Comparison of ENCODE assay signal across 16 cellular contexts in genomic region chr13:73075546-73075945, GRCh38. TPM values are rescaled to one million over a fixed set of nuclear protein-coding genes. Genes with fewer than 3 reads are reported as not detected.
DNase-seq lines count a peak whose midpoint lies in the region; ATAC-seq lines count a peak whose summit lies in the region.
"Had no signal": no experiment of that assay in that cellular context is flagged by ENCODE, and none has a peak within 500 bp of the region (broad histone marks: within the 10 kb centered on the region; RNA-seq: fewer than 3 reads in every experiment).

No MANE protein-coding gene starts in this region.

- H3K79me1 ChIP-seq in neuronal stem cell (ENCODE audit: low read depth, low read length) = peaks cover 1% of the 10 kb centered on the region

- H3K4me2 ChIP-seq in neuronal stem cell (ENCODE audit: insufficient read depth, low read length, poor library complexity, severe bottlenecking) = no peak overlapping the region

- H3K27me3 ChIP-seq in iPS-20b (ENCODE audit: insufficient read depth, low read length) = peaks cover 20% of the 10 kb centered on the region; the same call in 1 of the 2 replicates
- no peaks in the 10 kb centered on the region for H3K27me3 ChIP-seq in neuronal stem cell (ENCODE audit: control insufficient read depth in 3 of 3, insufficient read depth in 3 of 3, low read depth in 1 of 3, low read length in 3 of 3)
- H3K27me3 ChIP-seq: heart left ventricle had no signal

- H3K18ac ChIP-seq in neuronal stem cell (ENCODE audit: low read length) = peak overlapping the region; percentile 80

- H3K27ac Mint-ChIP-seq in T-helper 17 cell = no peak overlapping the region
- H3K27ac Mint-ChIP-seq in effector memory CD8-positive, alpha-beta T cell = no peak overlapping the region
- H3K27ac Mint-ChIP-seq: CD4-positive, alpha-beta T cell had no signal

- DNase-seq in DMS53 treated with DMSO at 0.1 percent for 48 hours (lab: John Stamatoyannopoulos, UW; ENCODE audit: unreplicated experiment) (peak; percentile 44), T-helper 17 cell (no peak), neuronal stem cell (ENCODE audit: low spot score) (no peak), DMS153 treated with DMSO at 0.1 percent for 48 hours (lab: John Stamatoyannopoulos, UW; ENCODE audit: unreplicated experiment) (no peak)
- DNase-seq in effector memory CD8-positive, alpha-beta T cell = no peak
- DNase-seq: CD4-positive, alpha-beta T cell; heart left ventricle; MM.1S; stimulated activated CD4-positive, alpha-beta T cell treated with anti-CD3 and anti-CD28 coated beads, Interleukin-4, amount 100 ng/mL, for 4 hours; WERI-Rb-1 had no signal

- no CpG with 5 or more reads among the region's 18 CpGs for WGBS in neuronal stem cell (ENCODE audit: extremely low coverage in 2 of 2, insufficient read length in 2 of 2, insufficient replicate concordance in 1 of 2), 2 donors

- H2AFZ ChIP-seq in neuronal stem cell (ENCODE audit: low read length) = peak overlapping the region; percentile 29

- H3K4me1 ChIP-seq in iPS-20b (ENCODE audit: insufficient read depth, low read length) (peaks cover 16% of the 10 kb centered on the region), neuronal stem cell (ENCODE audit: control insufficient read depth in 2 of 2, insufficient read depth in 1 of 2, low read depth in 1 of 2, low read length in 2 of 2) (peaks cover 4 to 9% of the 10 kb centered on the region in 2 donors)

- no peak overlapping the region for H3K4ac ChIP-seq in neuronal stem cell (ENCODE audit: low read length)

- peaks cover 4% of the 10 kb centered on the region for H3K27me3 Mint-ChIP-seq in T-helper 17 cell
- H3K27me3 Mint-ChIP-seq in effector memory CD8-positive, alpha-beta T cell = peaks cover 8% of the 10 kb centered on the region in 2 donors

- H3K9me3 ChIP-seq in T-helper 17 cell (ENCODE audit: control insufficient read depth, low read length, poor library complexity, severe bottlenecking) (no peaks in the 10 kb centered on the region), iPS-20b (ENCODE audit: insufficient read depth, low read depth, low read length) (no peaks in the 10 kb centered on the region), neuronal stem cell (replicated peaks in 1 of 2; ENCODE audit: control insufficient read depth in 2 of 2, insufficient read depth in 1 of 2, low read depth in 1 of 2, low read length in 2 of 2) (no peaks in the 10 kb centered on the region)
- H3K9me3 ChIP-seq: HAP-1, heart left ventricle had no signal

- H3K27ac ChIP-seq in iPS-20b (ENCODE audit: low read length) (no peak overlapping the region), neuronal stem cell (replicated peaks; ENCODE audit: low read length) (no peak overlapping the region)
- H3K27ac ChIP-seq: heart left ventricle, WERI-Rb-1 had no signal

- H4K91ac ChIP-seq in neuronal stem cell (ENCODE audit: low read depth, low read length, poor library complexity) = no peak overlapping the region

- H3K23ac ChIP-seq in neuronal stem cell (ENCODE audit: low read depth, low read length, poor library complexity) = no peak overlapping the region

- peaks cover 4% of the 10 kb centered on the region for H3K4me1 Mint-ChIP-seq in T-helper 17 cell
- H3K4me1 Mint-ChIP-seq in effector memory CD8-positive, alpha-beta T cell (ENCODE audit: low read depth in 2 of 2) = no peaks in the 10 kb centered on the region

- no peaks in the 10 kb centered on the region for H3K36me3 Mint-ChIP-seq in T-helper 17 cell (ENCODE audit: low read depth)
- H3K36me3 Mint-ChIP-seq in effector memory CD8-positive, alpha-beta T cell (ENCODE audit: insufficient read depth) = no peaks in the 10 kb centered on the region

- H3K4me3 ChIP-seq in iPS-20b (ENCODE audit: low read length) (peak overlapping the region; percentile 58), neuronal stem cell (ENCODE audit: low read length in 2 of 2) (no peak overlapping the region)
- H3K4me3 ChIP-seq: GM12878, HAP-1, heart left ventricle had no signal

- no peak overlapping the region for H4K8ac ChIP-seq in neuronal stem cell (ENCODE audit: low read depth, low read length)

- H2BK120ac ChIP-seq in neuronal stem cell (ENCODE audit: low read depth, low read length) = no peak overlapping the region

- no peak overlapping the region for H2BK12ac ChIP-seq in neuronal stem cell (ENCODE audit: low read length)

- no peaks in the 10 kb centered on the region for H3K9me3 Mint-ChIP-seq in effector memory CD8-positive, alpha-beta T cell

- H2BK5ac ChIP-seq in neuronal stem cell (ENCODE audit: low read length) = no peak overlapping the region

- H3K14ac ChIP-seq in neuronal stem cell (ENCODE audit: low read length) = no peak overlapping the region

- no peak overlapping the region for H2AK5ac ChIP-seq in neuronal stem cell (ENCODE audit: low read depth, low read length)

- ATAC-seq in T-helper 17 cell (no peak), GM19467 (IDR thresholded peaks at IDR 0.05; ENCODE audit: unreplicated experiment) (no peak), HG02973 (IDR thresholded peaks at IDR 0.05; ENCODE audit: unreplicated experiment) (no peak)
- ATAC-seq in effector memory CD8-positive, alpha-beta T cell (replicated peaks) = no peak
- ATAC-seq: GM12878, heart left ventricle had no signal

- H2BK15ac ChIP-seq in neuronal stem cell (ENCODE audit: low read length) = no peak overlapping the region

- H3K36me3 ChIP-seq in iPS-20b (ENCODE audit: insufficient read depth, low read depth, low read length) (no peaks in the 10 kb centered on the region), neuronal stem cell (replicated peaks in 1 of 2; ENCODE audit: control insufficient read depth in 2 of 2, insufficient read depth in 2 of 2, low read length in 2 of 2) (no peaks in the 10 kb centered on the region)
- H3K36me3 ChIP-seq: WERI-Rb-1 had no signal

- H3K9ac ChIP-seq in iPS-20b (ENCODE audit: low read depth, low read length) = peak overlapping the region; percentile 16; the same call in 1 of the 2 replicates
- no peak overlapping the region for H3K9ac ChIP-seq in neuronal stem cell (ENCODE audit: low read depth, low read length, poor library complexity)

- peak overlapping the region; percentile 7 for H3K4me3 Mint-ChIP-seq in T-helper 17 cell
- no peak overlapping the region for H3K4me3 Mint-ChIP-seq in effector memory CD8-positive, alpha-beta T cell
- H3K4me3 Mint-ChIP-seq: CD4-positive, alpha-beta T cell had no signal

RNA-seq across cellular contexts. Expression of gene KLF5, which starts 16.7 kb away (rescaled TPM):
- total RNA-seq in T-helper 17 cell = 1 to 10 TPM; 3.1 to 3.7 TPM
- polyA plus RNA-seq in neuronal stem cell (2013, experiment 1 of 2) = 1.1 TPM
- polyA plus RNA-seq in neuronal stem cell (2013, experiment 2 of 2) = 1.3 TPM
- total RNA-seq: G401 had no signal
